10 cellular contexts compared by ENCODE assay signal in genomic region chr5:10595305-10595677, GRCh38. TPM values are rescaled to one million over a fixed set of nuclear protein-coding genes. Genes with fewer than 3 reads are reported as not detected.
A peak's percentile ranks its signal among the peaks of the same experiment; 100 is the strongest.
DNase-seq lines count a peak whose midpoint lies in the region; ATAC-seq, FAIRE-seq and TF ChIP-seq lines count a peak whose summit lies in the region.
"Had no signal": no experiment of that assay in that cellular context is flagged by ENCODE, and none has a peak within 500 bp of the region (broad histone marks: within the 10 kb centered on the region; RNA-seq: fewer than 3 reads in every experiment).

No MANE protein-coding gene starts in this region.

- H4K20me1 ChIP-seq in endothelial cell of umbilical vein (replicated peaks; ENCODE audit: control insufficient read depth, extremely low read depth, insufficient read depth, low read length) = no peaks in the 10 kb centered on the region

- H3K9ac ChIP-seq in endothelial cell of umbilical vein (replicated peaks; ENCODE audit: extremely low read depth, insufficient read depth, low read length) = peak overlapping the region; percentile 73
- no peak overlapping the region for H3K9ac ChIP-seq in trophoblast cell (ENCODE audit: low read length)

- POLR2A ChIA-PET in BJ (lab: Charles Lee) = no interaction called here
- POLR2A ChIA-PET in endothelial cell of umbilical vein (lab: Charles Lee) = no interaction called here

- CTCF ChIA-PET in BJ (lab: Yijun Ruan, JAX) = interaction anchor here (2.1 kb wide), 1 partner anchor 143 kb away, joined by 6 read pairs; no protein-coding TSS in a partner anchor
- CTCF ChIA-PET in endothelial cell of umbilical vein (lab: Charles Lee) = interaction anchor here (0.8 to 1.7 kb wide), 2 partner anchors 32 to 44 kb away, joined by 3 to 6 read pairs; no protein-coding TSS in a partner anchor

- peak overlapping the region; percentile 46 for H2BK12ac ChIP-seq in trophoblast cell (ENCODE audit: low read length)

- H4K8ac ChIP-seq in trophoblast cell (ENCODE audit: low read depth, low read length) = no peak overlapping the region

- FAIRE-seq in endothelial cell of umbilical vein (lab: Jason Lieb, UNC) = no peak

- WGBS in trophoblast cell (ENCODE audit: extremely low coverage, insufficient coverage, insufficient read length) = no CpG with 5 or more reads among the region's 6 CpGs

- H2AFZ ChIP-seq in endothelial cell of umbilical vein (ENCODE audit: low read depth, low read length) (peak overlapping the region; percentile 64), trophoblast cell (ENCODE audit: insufficient read depth, low read length, poor library complexity) (no peak overlapping the region)

- intact Hi-C loops in endothelial cell of umbilical vein (cut with micrococcal nuclease) = no loop called here

- no peak overlapping the region for H2BK5ac ChIP-seq in trophoblast cell (ENCODE audit: low read depth, low read length, poor library complexity)

- TSS peak; percentile 48 for BruUV-seq in endothelial cell of umbilical vein (replicated peaks; lab: Mats Ljungman, UMichigan)

- H3K9me1 ChIP-seq in endothelial cell of umbilical vein (replicated peaks; ENCODE audit: control insufficient read depth, extremely low read depth, insufficient read depth, low read length) = no peaks in the 10 kb centered on the region

- no peak for TF ChIP-seq POLR2A in endothelial cell of umbilical vein (IDR thresholded peaks at IDR 0.05; ENCODE audit: low read depth, low read length)

- peaks cover 5% of the 10 kb centered on the region for H3K79me1 ChIP-seq in trophoblast cell (ENCODE audit: low read length)

- H3K9me3 ChIP-seq in endothelial cell of umbilical vein (replicated peaks; ENCODE audit: control insufficient read depth, insufficient read depth, low read length) (no peaks in the 10 kb centered on the region), trophoblast cell (ENCODE audit: insufficient read depth, low read depth, low read length) (no peaks in the 10 kb centered on the region)

- H2AK5ac ChIP-seq in trophoblast cell (ENCODE audit: low read length) = no peak overlapping the region

- no peak overlapping the region for H4K12ac ChIP-seq in trophoblast cell (ENCODE audit: low read depth, low read length)

- peak overlapping the region; percentile 16; the same call in 1 of the 2 replicates for H3K4me3 ChIP-seq in BJ (ENCODE audit: low read depth, low read length)
- peak overlapping the region in 1 of 3 experiments; percentile 63 for H3K4me3 ChIP-seq in endothelial cell of umbilical vein (replicated peaks in 1 of 3; ENCODE audit: insufficient read depth in 1 of 3, low read depth in 1 of 3, low read length in 3 of 3)
- H3K4me3 ChIP-seq in trophoblast cell (ENCODE audit: low read depth, low read length) = no peak overlapping the region

- no peak for ATAC-seq in GM21447 (IDR thresholded peaks at IDR 0.05; ENCODE audit: unreplicated experiment)

- no peak overlapping the region for H3K23ac ChIP-seq in trophoblast cell (ENCODE audit: low read length)

- H3K27me3 ChIP-seq in BJ (ENCODE audit: control insufficient read depth, insufficient read depth, low read length) = no peaks in the 10 kb centered on the region
- H3K27me3 ChIP-seq in endothelial cell of umbilical vein (ENCODE audit: control insufficient read depth in 2 of 2, insufficient read depth in 2 of 2, low read length in 2 of 2) = no peaks in the 10 kb centered on the region
- H3K27me3 ChIP-seq in trophoblast cell (ENCODE audit: insufficient read depth, low read length) = no peaks in the 10 kb centered on the region

- H4K91ac ChIP-seq in trophoblast cell (ENCODE audit: low read depth, low read length) = peak overlapping the region; percentile 50

- DNase-seq in BJ (ENCODE audit: low read depth) (peak; percentile 26), NCI-H1694 treated with DMSO at 0.1 percent for 48 hours (lab: John Stamatoyannopoulos, UW) (peak; percentile 37), endothelial cell of umbilical vein (ENCODE audit: low read depth, low spot score) (no peak), trophoblast cell (peak in 1 of 2 donors; percentile 32), activated gamma-delta T cell treated with Interleukin-2 at 50 U/mL for 16 hours (no peak), NCI-H446 (lab: John Stamatoyannopoulos, UW) (no peak), NCI-H748 (lab: John Stamatoyannopoulos, UW; ENCODE audit: unreplicated experiment) (no peak)
- DNase-seq: NCI-H187 treated with DMSO at 0.1 percent for 48 hours had no signal

- no peak overlapping the region for H3K14ac ChIP-seq in trophoblast cell (ENCODE audit: low read length)

- dilution Hi-C loops in endothelial cell of umbilical vein (cut with MboI; ENCODE audit: extremely low pct_ligation_motif_present, low sequenced_read_pairs) = no loop called here

- H3K4me1 ChIP-seq in endothelial cell of umbilical vein (ENCODE audit: control insufficient read depth, extremely low read depth, insufficient read depth, low read length) (peaks cover 33% of the 10 kb centered on the region), trophoblast cell (ENCODE audit: control insufficient read depth in 1 of 2, insufficient read depth in 2 of 2, low read length in 2 of 2) (peaks cover 18 to 20% of the 10 kb centered on the region in 2 experiments)

- no peak overlapping the region for H3K4ac ChIP-seq in trophoblast cell (ENCODE audit: low read depth, low read length)

- H3K27ac ChIP-seq in endothelial cell of umbilical vein (ENCODE audit: insufficient read depth, low read depth, low read length) = peak overlapping the region; percentile 87
- H3K27ac ChIP-seq in trophoblast cell (ENCODE audit: low read depth, low read length) = no peak overlapping the region
- H3K27ac ChIP-seq: epithelial cell of prostate had no signal

- peak overlapping the region; percentile 20 for H2BK120ac ChIP-seq in trophoblast cell (ENCODE audit: insufficient read depth, low read length, poor library complexity)

- H3K36me3 ChIP-seq in BJ (ENCODE audit: control insufficient read depth, insufficient read depth, low read length) (no peaks in the 10 kb centered on the region), endothelial cell of umbilical vein (ENCODE audit: control insufficient read depth in 2 of 2, extremely low read depth in 1 of 2, insufficient read depth in 2 of 2, low read length in 2 of 2) (no peaks in the 10 kb centered on the region), trophoblast cell (ENCODE audit: control insufficient read depth in 1 of 2, insufficient read depth in 2 of 2, low read length in 2 of 2) (no peaks in the 10 kb centered on the region)

- TF ChIP-seq CTCF in BJ (IDR thresholded peaks at IDR 0.05; ENCODE audit: insufficient read depth, low read depth, low read length) (no peak), endothelial cell of umbilical vein (IDR thresholded peaks at IDR 0.05; ENCODE audit: extremely low read depth in 1 of 2, insufficient read depth in 1 of 2, low read depth in 1 of 2, low read length in 2 of 2) (no peak)

- peaks cover 4% of the 10 kb centered on the region for H3K79me2 ChIP-seq in endothelial cell of umbilical vein (ENCODE audit: control insufficient read depth, insufficient read depth, low read length)
- peaks cover 3% of the 10 kb centered on the region for H3K79me2 ChIP-seq in trophoblast cell (ENCODE audit: control insufficient read depth, insufficient read depth, low read length, poor library complexity)

- H3K4me2 ChIP-seq in endothelial cell of umbilical vein (ENCODE audit: insufficient read depth, low read length) (peak overlapping the region; percentile 92), trophoblast cell (ENCODE audit: low read length) (no peak overlapping the region)

- H3K18ac ChIP-seq in trophoblast cell (ENCODE audit: low read length) = no peak overlapping the region

TF ChIP-seq in endothelial cell of umbilical vein, 7 proteins besides CTCF, POLR2A, EP300 and RAD21:
- TF ChIP-seq MYC (IDR thresholded peaks at IDR 0.05; ENCODE audit: low read depth, low read length) = no peak
- TF ChIP-seq JUN (IDR thresholded peaks at IDR 0.05; ENCODE audit: borderline replicate concordance, insufficient read depth, insufficient read length, low read depth) = no peak
- no peak for TF ChIP-seq EZH2 (IDR thresholded peaks at IDR 0.05; ENCODE audit: borderline replicate concordance, low read depth, low read length, severe bottlenecking)
- TF ChIP-seq MAX (IDR thresholded peaks at IDR 0.05; ENCODE audit: insufficient read depth, insufficient read length) = no peak
- TF ChIP-seq POLR2AphosphoS5 (IDR thresholded peaks at IDR 0.05; ENCODE audit: insufficient read depth, low read depth, low read length) = no peak
- no peak for TF ChIP-seq GATA2 (IDR thresholded peaks at IDR 0.05; ENCODE audit: insufficient read depth, insufficient read length, low read depth, low read length)
- no peak for TF ChIP-seq FOS (IDR thresholded peaks at IDR 0.05; ENCODE audit: borderline replicate concordance, insufficient read depth, low read length)

RNA-seq across cellular contexts. Expression of gene ANKRD33B, which starts 31.4 kb away (rescaled TPM):
- 2.4 and 3.4 TPM in 2 replicates for polyA plus RNA-seq in BJ (2011; rRNA removed)
- 9.7 and 9.8 TPM in 2 replicates for polyA minus RNA-seq in BJ (2011; rRNA and poly(A)+ RNA removed)
- 4.4 and 5.4 TPM in 2 replicates for total RNA-seq in endothelial cell of umbilical vein
- 2.0 and 2.4 TPM in 2 replicates for polyA plus RNA-seq in endothelial cell of umbilical vein
- 1.8 and 2.0 TPM in 2 replicates for polyA plus RNA-seq in endothelial cell of umbilical vein (2011; cell fraction: cytosol; rRNA removed)
- polyA plus RNA-seq in endothelial cell of umbilical vein (2011; cell fraction: nucleus; rRNA removed) = 5.4 and 6.0 TPM in 2 replicates
- 3.8 and 4.0 TPM in 2 replicates for polyA plus RNA-seq in endothelial cell of umbilical vein (2012)
- polyA minus RNA-seq in endothelial cell of umbilical vein = 7.7 and 8.4 TPM in 2 replicates
- 8.7 TPM for polyA minus RNA-seq in endothelial cell of umbilical vein (2011; cell fraction: cytosol; rRNA and poly(A)+ RNA removed)
- polyA minus RNA-seq in endothelial cell of umbilical vein (2011; cell fraction: nucleus; rRNA and poly(A)+ RNA removed) = 6.5 and 8.6 TPM in 2 replicates
- polyA plus RNA-seq in trophoblast cell (2013) = 11.4 and 11.6 TPM in 2 replicates

Comparison
In these comparisons a context has a peak if more than half of its experiments do, and no peak if none do; other contexts are left out.
1. DNase-seq: peak in BJ (single experiment) and NCI-H1694 treated with DMSO at 0.1 percent for 48 hours (single experiment); none in endothelial cell of umbilical vein (single experiment), activated gamma-delta T cell treated with Interleukin-2 at 50 U/mL for 16 hours (single experiment), NCI-H446 (0 of 2) and NCI-H748 (single experiment).